In the genomic region with DNA sequence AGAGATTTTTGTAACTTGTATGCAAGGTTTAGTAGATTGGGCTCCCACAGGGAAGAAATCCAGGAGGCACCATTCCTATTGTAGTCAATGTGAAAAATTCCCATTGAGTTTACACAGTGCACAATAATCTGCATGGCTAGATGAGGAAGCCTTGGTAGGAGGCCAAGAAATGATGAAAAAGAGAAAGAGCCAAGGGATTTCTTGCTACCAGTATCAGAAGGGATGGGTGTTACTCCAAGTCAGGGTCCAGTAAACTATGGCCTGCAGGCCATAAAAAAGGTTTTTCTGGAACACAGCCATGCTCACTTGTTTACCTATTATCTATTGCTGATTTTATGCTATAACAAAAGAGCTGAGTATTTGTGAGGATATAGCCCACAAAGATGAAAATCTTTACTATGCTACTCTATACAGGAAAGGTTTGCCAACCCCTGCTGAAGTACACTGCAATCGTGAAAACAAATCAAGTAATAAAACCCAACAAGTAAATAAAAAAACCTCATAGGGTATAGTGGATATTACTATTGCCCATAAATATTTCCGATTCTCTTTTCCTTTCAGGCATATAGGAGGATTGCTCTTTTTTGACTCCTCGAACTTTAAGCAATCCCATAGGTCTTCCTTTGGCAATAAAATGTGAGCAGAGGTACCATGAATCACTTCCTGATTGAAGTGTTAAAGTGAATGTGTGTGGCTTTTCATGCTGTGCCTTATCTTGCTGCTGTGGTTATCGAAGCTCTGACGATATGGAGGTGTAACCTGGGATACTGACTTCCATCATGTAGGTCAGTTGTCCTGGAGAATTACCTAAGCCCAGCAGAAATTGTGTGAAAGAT, we compare ENCODE assay signal across 14 cellular contexts.
A peak's percentile ranks its signal among the peaks of the same experiment; 100 is the strongest.
DNase-seq lines count a peak whose midpoint lies in the region; ATAC-seq and TF ChIP-seq lines count a peak whose summit lies in the region.
"Had no signal": no experiment of that assay in that cellular context is flagged by ENCODE, and none has a peak within 500 bp of the region (broad histone marks: within the 10 kb centered on the region; RNA-seq: fewer than 3 reads in every experiment).

No MANE protein-coding gene starts in this region.

- CTCF ChIA-PET in Calu3 (lab: Charles Lee) = no interaction called here

- no peaks in the 10 kb centered on the region for H3K36me3 Mint-ChIP-seq in Calu3 (ENCODE audit: insufficient read depth, unreplicated experiment)
- H3K36me3 Mint-ChIP-seq: stimulated activated memory B cell treated with anti-CD40 and anti-IgM and Interleukin-4, amounts not matched to agents 10 μg/mL and 1 μg/mL and 100 μg/mL, for 72 hours had no signal

- ATAC-seq in GM18909 (IDR thresholded peaks at IDR 0.05; ENCODE audit: poor library complexity, unreplicated experiment) = no peak
- ATAC-seq: stimulated activated memory B cell treated with anti-CD40 and anti-IgM and Interleukin-4, amounts not matched to agents 10 μg/mL and 1 μg/mL and 100 μg/mL, for 72 hours had no signal

- no peaks in the 10 kb centered on the region for H3K27me3 Mint-ChIP-seq in Calu3 (ENCODE audit: unreplicated experiment)
- H3K27me3 Mint-ChIP-seq: activated T-cell treated with anti-CD3 and anti-CD28 coated beads, Interleukin-2, amount 50 U/mL, for 24 hours; stimulated activated memory B cell treated with anti-CD40 and anti-IgM and Interleukin-4, amounts not matched to agents 10 μg/mL and 1 μg/mL and 100 μg/mL, for 72 hours had no signal

- no peak overlapping the region for H3K4me3 Mint-ChIP-seq in Calu3 (ENCODE audit: low read depth, unreplicated experiment)
- H3K4me3 Mint-ChIP-seq: activated T-cell treated with anti-CD3 and anti-CD28 coated beads, Interleukin-2, amount 50 U/mL, for 24 hours; stimulated activated memory B cell treated with anti-CD40 and anti-IgM and Interleukin-4, amounts not matched to agents 10 μg/mL and 1 μg/mL and 100 μg/mL, for 72 hours had no signal

- H3K27ac Mint-ChIP-seq in Calu3 (ENCODE audit: unreplicated experiment) = no peak overlapping the region
- H3K27ac Mint-ChIP-seq: activated T-cell treated with anti-CD3 and anti-CD28 coated beads, Interleukin-2, amount 50 U/mL, for 24 hours; stimulated activated memory B cell treated with anti-CD40 and anti-IgM and Interleukin-4, amounts not matched to agents 10 μg/mL and 1 μg/mL and 100 μg/mL, for 72 hours had no signal

- no peak for TF ChIP-seq CTCF in Calu3 (IDR thresholded peaks at IDR 0.05; ENCODE audit: unreplicated experiment)

- no peaks in the 10 kb centered on the region for H3K4me1 Mint-ChIP-seq in Calu3 (ENCODE audit: low read depth, unreplicated experiment)
- H3K4me1 Mint-ChIP-seq: stimulated activated memory B cell treated with anti-CD40 and anti-IgM and Interleukin-4, amounts not matched to agents 10 μg/mL and 1 μg/mL and 100 μg/mL, for 72 hours had no signal

- no peaks in the 10 kb centered on the region for H3K9me3 Mint-ChIP-seq in Calu3 (ENCODE audit: low read depth, unreplicated experiment)
- H3K9me3 Mint-ChIP-seq: activated T-cell treated with anti-CD3 and anti-CD28 coated beads, Interleukin-2, amount 50 U/mL, for 24 hours had no signal

- intact Hi-C loops in Calu3 (cut with micrococcal nuclease; ENCODE audit: unreplicated experiment) = no loop called here

- DNase-seq in EL (peak; percentile 11), NCI-H1092 (lab: John Stamatoyannopoulos, UW) (peak; percentile 25), amniotic epithelial cell (ENCODE audit: low read depth) (peak; percentile 59), kidney tubule cell (ENCODE audit: low spot score) (peak; percentile 30), T-helper 9 cell (no peak), Calu3 (no peak)
- no peak for DNase-seq in stimulated activated naive CD4-positive, alpha-beta T cell (lab: John Stamatoyannopoulos, UW)
- DNase-seq: activated T-cell treated with anti-CD3 and anti-CD28 coated beads, Interleukin-2, amount 50 U/mL, for 24 hours; AML-193; NCI-H524; stimulated activated CD4-positive, alpha-beta T cell treated with anti-CD3 and anti-CD28 coated beads, Interleukin-2, amount 100 ng/mL, for 24 hours; WERI-Rb-1 had no signal

- BruUV-seq in Calu3 (replicated peaks; lab: Mats Ljungman, UMichigan) = no TSS peak

Comparison
In these comparisons a context has a peak if more than half of its experiments do, and no peak if none do; other contexts are left out.
1. DNase-seq: peak in EL (single experiment), NCI-H1092 (single experiment), amniotic epithelial cell (single experiment) and kidney tubule cell (single experiment); none in T-helper 9 cell (single experiment), stimulated activated naive CD4-positive, alpha-beta T cell (0 of 6) and Calu3 (single experiment).